ENCODE assay signal across 1 cellular context in genomic region chr11:70202898-70203748, GRCh38.
TF ChIP-seq lines count a peak whose summit lies in the region.

Gene FADD, plus strand, starts transcription at chr11:70203296. Its CDS starts 164 bp downstream, at chr11:70203460.

TF ChIP-seq in K562, 482 proteins besides CTCF, POLR2A, EP300 and RAD21 (continued from another document):
- TF ChIP-seq ZNF407 (IDR thresholded peaks at IDR 0.05; ENCODE audit: low read depth) (no peak), TAF1 (IDR thresholded peaks at IDR 0.05; ENCODE audit: control insufficient read depth, extremely low read depth, insufficient read depth, low read length, severe bottlenecking) (peak; percentile 88), GTF2F1 (IDR thresholded peaks at IDR 0.05; ENCODE audit: low read depth, low read length) (0 out of 2 replicates have a peak, but pooled peaks have one; percentile 48), PHF20 (IDR thresholded peaks at IDR 0.05; ENCODE audit: partially characterized antibody) (peak; percentile 74), ZEB2 (IDR thresholded peaks at IDR 0.05) (peak; percentile 85), MAZ (CRISPR knock-in tag; conservative IDR thresholded peaks at IDR 0.05 in 1 of 2, IDR thresholded peaks at IDR 0.05 in 1 of 2) (peak; percentile 26 to 48; a peak in 2 of 4 replicates), ZBTB43 (CRISPR knock-in tag; IDR thresholded peaks at IDR 0.05) (0 out of 2 replicates have a peak, but pooled peaks have one; percentile 54), ZNF436 (CRISPR knock-in tag; IDR thresholded peaks at IDR 0.05) (no peak), MYC (IDR thresholded peaks at IDR 0.05; ENCODE audit: low read depth, low read length) (peak; percentile 48; the same call in 1 of the 2 replicates), MYC (CRISPR knock-in tag; IDR thresholded peaks at IDR 0.05; ENCODE audit: borderline replicate concordance, low read depth) (no peak), LCOR (CRISPR knock-in tag; IDR thresholded peaks at IDR 0.05) (0 out of 2 replicates have a peak, but pooled peaks have one; percentile 44), SUPT5H (IDR thresholded peaks at IDR 0.05) (peak; percentile 84), ZNF12 (CRISPR knock-in tag; IDR thresholded peaks at IDR 0.05) (0 out of 2 replicates have a peak, but pooled peaks have one; percentile 17)
TF ChIP-seq in K562: peak in this region for 109.
